9 cellular contexts compared by ENCODE assay signal in the genomic region with DNA sequence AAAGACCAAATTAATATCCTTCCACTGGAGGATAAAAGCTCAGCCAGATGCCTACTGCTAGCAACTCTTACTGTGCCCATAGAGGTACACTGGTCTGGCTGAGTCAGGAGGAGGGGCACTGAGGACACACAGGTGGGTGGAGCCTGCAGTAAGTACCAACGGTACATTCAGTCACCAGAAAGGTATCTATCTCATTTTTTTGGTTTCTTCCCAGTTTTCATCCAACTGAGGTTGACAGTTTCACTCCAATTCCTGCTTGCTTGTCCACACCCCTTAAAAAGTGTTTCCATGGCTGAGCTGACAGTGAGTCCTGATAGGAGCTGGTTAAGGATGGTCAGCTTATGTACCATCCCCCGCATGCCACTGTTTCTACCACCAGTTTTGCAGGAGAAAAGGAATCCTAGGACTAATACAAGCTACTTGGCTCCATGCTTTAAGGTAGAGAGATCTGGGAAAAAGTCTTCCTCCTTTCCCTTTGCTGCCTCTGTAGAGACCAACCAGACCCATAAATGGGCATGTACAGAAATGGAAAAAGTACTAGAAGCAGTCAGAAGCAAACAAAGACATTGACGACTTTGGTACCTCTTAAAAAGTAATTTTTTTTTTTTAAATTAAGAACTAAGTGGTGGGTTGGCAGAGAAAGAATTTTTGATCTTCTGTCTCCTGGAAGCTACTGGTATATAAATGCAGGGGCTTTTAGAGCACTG. TPM values are rescaled to one million over a fixed set of nuclear protein-coding genes. Genes with fewer than 3 reads are reported as not detected.
A peak's percentile ranks its signal among the peaks of the same experiment; 100 is the strongest.
DNase-seq lines count a peak whose midpoint lies in the region; ATAC-seq, FAIRE-seq and TF ChIP-seq lines count a peak whose summit lies in the region.
"Had no signal": no experiment of that assay in that cellular context is flagged by ENCODE, and none has a peak within 500 bp of the region (broad histone marks: within the 10 kb centered on the region; RNA-seq: fewer than 3 reads in every experiment).

No MANE protein-coding gene starts in this region.

- no peaks in the 10 kb centered on the region for H3K9me3 ChIP-seq in spleen

- no peak for TF ChIP-seq CTCF in spleen (IDR thresholded peaks at IDR 0.05 in 8 of 11, conservative IDR thresholded peaks at IDR 0.05 in 3 of 11)

- ATAC-seq in GM18867 (IDR thresholded peaks at IDR 0.05; ENCODE audit: unreplicated experiment) = no peak

- peak; percentile 1 for DNase-seq in NOMO-1 treated with DMSO at 0.1 percent for 48 hours (lab: John Stamatoyannopoulos, UW; ENCODE audit: unreplicated experiment)
- no peak for DNase-seq in NOMO-1 treated with dmso at 0.1 percent for 144 hours (lab: John Stamatoyannopoulos, UW; ENCODE audit: unreplicated experiment)
- peak; percentile 87 for DNase-seq in RKO (ENCODE audit: low spot score)
- peak; percentile 29 for DNase-seq in fibroblast of gingiva (ENCODE audit: low read depth)
- no peak for DNase-seq in spleen
- no peak for DNase-seq in HTR-8/SVneo (ENCODE audit: insufficient read length, low spot score)
- DNase-seq in mucosa of gallbladder (ENCODE audit: low spot score) = no peak
- DNase-seq: NCI-H1436 treated with DMSO at 0.1 percent for 48 hours had no signal

- FAIRE-seq in HTR-8/SVneo (lab: Jason Lieb, UNC) = no peak

- intact Hi-C loops in spleen (cut with DNase I; ENCODE audit: low total_unique reads) = no loop called here

- 74 to 83% (median 76%) methylated on average over 3 of the region's 3 CpGs for WGBS in spleen, 5 donors

- H3K27ac ChIP-seq in spleen = peak overlapping the region in 3 of 8 donors; percentile 99 to 100 (median 100)

- peak overlapping the region in 5 of 8 donors; percentile 60 to 85 (median 72) for H3K4me3 ChIP-seq in spleen

- no peaks in the 10 kb centered on the region for H3K36me3 ChIP-seq in spleen

- H3K4me1 ChIP-seq in spleen = peaks cover 8 to 68% (median 56%) of the 10 kb centered on the region in 6 donors

- no peak for TF ChIP-seq POLR2A in spleen (IDR thresholded peaks at IDR 0.05)

- H3K27me3 ChIP-seq in spleen (replicated peaks in 1 of 7) = no peaks in the 10 kb centered on the region

RNA-seq across cellular contexts. Expression of a gene that starts 3.2 kb away (rescaled TPM):
- 100 to 1,000 TPM in 2 of 7 donors, 10 to 100 TPM in 5; 42.3 to 109 (median 83.0) TPM for total RNA-seq in spleen
- polyA plus RNA-seq in spleen = 10 to 100 TPM in 1 of 3 donors, 1 to 10 TPM in 2; 4.3 to 11.1 (median 7.0) TPM
- total RNA-seq in mucosa of gallbladder = 49.0 TPM

Comparison
In these comparisons a context has a peak if more than half of its experiments do, and no peak if none do; other contexts are left out.
1. DNase-seq: peak in NOMO-1 treated with DMSO at 0.1 percent for 48 hours (single experiment), RKO (single experiment) and fibroblast of gingiva (single experiment); none in NOMO-1 treated with dmso at 0.1 percent for 144 hours (single experiment), spleen (single experiment), HTR-8/SVneo (single experiment) and mucosa of gallbladder (single experiment).